Comparison of ENCODE assay signal across 23 cellular contexts in the genomic region with DNA sequence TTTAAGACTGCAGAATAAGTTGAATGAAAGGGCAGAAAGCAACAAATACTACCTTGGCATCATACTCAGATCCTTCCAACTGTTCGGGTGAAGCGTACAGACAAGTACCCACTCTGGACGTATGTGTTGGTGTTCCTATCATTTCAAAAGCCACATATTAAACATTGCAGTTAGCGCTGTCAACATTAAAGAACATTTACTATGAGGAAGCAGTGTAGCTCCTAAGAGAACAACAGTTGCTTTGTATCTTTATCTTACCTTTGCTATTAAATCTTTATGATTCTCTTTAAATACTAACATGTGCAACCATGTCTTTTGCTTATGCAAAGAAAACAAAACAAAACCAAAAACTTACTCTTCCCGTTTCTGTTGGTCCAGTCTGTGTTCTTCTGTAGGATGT. TPM values are rescaled to one million over a fixed set of nuclear protein-coding genes. Genes with fewer than 3 reads are reported as not detected.
DNase-seq lines count a peak whose midpoint lies in the region; ATAC-seq and TF ChIP-seq lines count a peak whose summit lies in the region.
"Had no signal": no experiment of that assay in that cellular context is flagged by ENCODE, and none has a peak within 500 bp of the region (broad histone marks: within the 10 kb centered on the region; RNA-seq: fewer than 3 reads in every experiment).

No MANE protein-coding gene starts in this region.

- CTCF ChIA-PET in activated CD8-positive, alpha-beta T cell treated with anti-CD3 and anti-CD28 coated beads, Interleukin-2, amount 10 ng/mL, durations not matched to agents 7 days and 5 days (lab: Charles Lee), result interaction anchor here (3.0 to 4.0 kb wide), 2 partner anchors 18 to 78 kb away, joined by 11 to 18 read pairs; no protein-coding TSS in a partner anchor
- CTCF ChIA-PET in activated CD8-positive, alpha-beta T cell treated with anti-CD3 and anti-CD28 coated beads for 36 hours (lab: Charles Lee), result no interaction called here

- H3K27me3 Mint-ChIP-seq in activated CD8-positive, alpha-beta T cell treated with anti-CD3 and anti-CD28 coated beads, Interleukin-2, amount 10 ng/mL, durations not matched to agents 7 days and 5 days (ENCODE audit: low read depth), result no peaks in the 10 kb centered on the region
- no peaks in the 10 kb centered on the region for H3K27me3 Mint-ChIP-seq in activated CD8-positive, alpha-beta T cell treated with anti-CD3 and anti-CD28 coated beads for 36 hours
- no peaks in the 10 kb centered on the region for H3K27me3 Mint-ChIP-seq in naive thymus-derived CD8-positive, alpha-beta T cell
- H3K27me3 Mint-ChIP-seq in HFFc6 (ENCODE audit: insufficient read depth), result peaks cover 5% of the 10 kb centered on the region
- H3K27me3 Mint-ChIP-seq: CD8-positive, alpha-beta memory T cell had no signal

- H3K4me3 Mint-ChIP-seq in activated CD8-positive, alpha-beta T cell treated with anti-CD3 and anti-CD28 coated beads, Interleukin-2, amount 10 ng/mL, durations not matched to agents 7 days and 5 days, result no peak overlapping the region
- H3K4me3 Mint-ChIP-seq in activated CD8-positive, alpha-beta T cell treated with anti-CD3 and anti-CD28 coated beads for 36 hours, result no peak overlapping the region
- no peak overlapping the region for H3K4me3 Mint-ChIP-seq in naive thymus-derived CD8-positive, alpha-beta T cell
- H3K4me3 Mint-ChIP-seq in HFFc6, result no peak overlapping the region
- H3K4me3 Mint-ChIP-seq: CD8-positive, alpha-beta memory T cell; GM23338 had no signal

- peak overlapping the region; percentile 63 for H3K27ac ChIP-seq in C4-2B
- peak overlapping the region; percentile 84 for H3K27ac ChIP-seq in VCaP
- H3K27ac ChIP-seq: SJCRH30 had no signal

- peaks cover 62% of the 10 kb centered on the region for H3K36me3 Mint-ChIP-seq in activated CD8-positive, alpha-beta T cell treated with anti-CD3 and anti-CD28 coated beads, Interleukin-2, amount 10 ng/mL, durations not matched to agents 7 days and 5 days (ENCODE audit: low read depth)
- H3K36me3 Mint-ChIP-seq in activated CD8-positive, alpha-beta T cell treated with anti-CD3 and anti-CD28 coated beads for 36 hours (ENCODE audit: low read depth), result peaks cover 50% of the 10 kb centered on the region
- peaks cover 7 to 72% (median 19%) of the 10 kb centered on the region in 3 donors for H3K36me3 Mint-ChIP-seq in naive thymus-derived CD8-positive, alpha-beta T cell
- peaks cover 22% of the 10 kb centered on the region for H3K36me3 Mint-ChIP-seq in HFFc6 (ENCODE audit: low read depth)

- peaks cover 35% of the 10 kb centered on the region for H3K4me1 Mint-ChIP-seq in activated CD8-positive, alpha-beta T cell treated with anti-CD3 and anti-CD28 coated beads, Interleukin-2, amount 10 ng/mL, durations not matched to agents 7 days and 5 days (ENCODE audit: low read depth)
- H3K4me1 Mint-ChIP-seq in activated CD8-positive, alpha-beta T cell treated with anti-CD3 and anti-CD28 coated beads for 36 hours (ENCODE audit: low read depth), result peaks cover 28% of the 10 kb centered on the region
- peaks cover 10 to 37% (median 32%) of the 10 kb centered on the region in 4 donors for H3K4me1 Mint-ChIP-seq in naive thymus-derived CD8-positive, alpha-beta T cell
- H3K4me1 Mint-ChIP-seq in HFFc6 (ENCODE audit: low read depth), result no peaks in the 10 kb centered on the region

- no peak for TF ChIP-seq CTCF in activated CD8-positive, alpha-beta T cell treated with anti-CD3 and anti-CD28 coated beads for 36 hours (IDR thresholded peaks at IDR 0.05)
- TF ChIP-seq CTCF in C4-2B (conservative IDR thresholded peaks at IDR 0.05), result no peak
- TF ChIP-seq CTCF in VCaP (conservative IDR thresholded peaks at IDR 0.05), result no peak
- TF ChIP-seq CTCF in HFFc6 (IDR thresholded peaks at IDR 0.05), result no peak

- intact Hi-C loops in activated CD8-positive, alpha-beta T cell treated with anti-CD3 and anti-CD28 coated beads for 36 hours (cut with micrococcal nuclease), result no loop called here

- H3K27ac Mint-ChIP-seq in activated CD8-positive, alpha-beta T cell treated with anti-CD3 and anti-CD28 coated beads, Interleukin-2, amount 10 ng/mL, durations not matched to agents 7 days and 5 days, result peak overlapping the region; percentile 8
- H3K27ac Mint-ChIP-seq in activated CD8-positive, alpha-beta T cell treated with anti-CD3 and anti-CD28 coated beads for 36 hours, result no peak overlapping the region
- peak overlapping the region in 6 of 10 donors; percentile 8 to 61 (median 30) for H3K27ac Mint-ChIP-seq in naive thymus-derived CD8-positive, alpha-beta T cell
- no peak overlapping the region for H3K27ac Mint-ChIP-seq in HFFc6
- H3K27ac Mint-ChIP-seq: GM23338 had no signal

- DNase-seq in activated CD8-positive, alpha-beta T cell treated with anti-CD3 and anti-CD28 coated beads, Interleukin-2, amount 10 ng/mL, durations not matched to agents 7 days and 5 days, result no peak
- DNase-seq in activated CD8-positive, alpha-beta T cell treated with anti-CD3 and anti-CD28 coated beads for 36 hours, result no peak
- DNase-seq in naive thymus-derived CD8-positive, alpha-beta T cell, result no peak
- DNase-seq in middle frontal gyrus (ENCODE audit: extremely low spot score, low spot score) (no peak), HFFc6 (no peak)
- no peak for DNase-seq in activated CD4-positive, CD25-positive, alpha-beta regulatory T cell treated with anti-CD3 and anti-CD28 coated beads, Interleukin-2, amount 50 U/mL, for 72 hours
- DNase-seq: Calu3; CD8-positive, alpha-beta memory T cell; DMS153; KG1; NCI-H1105; NCI-H146; NCI-H2029; NCI-H2171; NCI-H345; NCI-H524; OCI-M1; SJCRH30 had no signal

- ATAC-seq in activated CD8-positive, alpha-beta T cell treated with anti-CD3 and anti-CD28 coated beads, Interleukin-2, amount 10 ng/mL, durations not matched to agents 7 days and 5 days, result no peak
- ATAC-seq in activated CD8-positive, alpha-beta T cell treated with anti-CD3 and anti-CD28 coated beads for 36 hours, result no peak
- ATAC-seq in naive thymus-derived CD8-positive, alpha-beta T cell, result no peak
- ATAC-seq: GM23338 had no signal

- POLR2A ChIA-PET in activated CD8-positive, alpha-beta T cell treated with anti-CD3 and anti-CD28 coated beads, Interleukin-2, amount 10 ng/mL, durations not matched to agents 7 days and 5 days (lab: Charles Lee), result no interaction called here
- POLR2A ChIA-PET in activated CD8-positive, alpha-beta T cell treated with anti-CD3 and anti-CD28 coated beads for 36 hours (lab: Charles Lee), result interaction anchor here (0.9 kb wide), 1 partner anchor 32 kb away, joined by 3 read pairs; no protein-coding TSS in a partner anchor
- POLR2A ChIA-PET in naive thymus-derived CD8-positive, alpha-beta T cell (lab: Charles Lee), result no interaction called here

- H3K9me3 Mint-ChIP-seq in activated CD8-positive, alpha-beta T cell treated with anti-CD3 and anti-CD28 coated beads, Interleukin-2, amount 10 ng/mL, durations not matched to agents 7 days and 5 days (ENCODE audit: insufficient read depth), result no peaks in the 10 kb centered on the region
- no peaks in the 10 kb centered on the region for H3K9me3 Mint-ChIP-seq in activated CD8-positive, alpha-beta T cell treated with anti-CD3 and anti-CD28 coated beads for 36 hours
- H3K9me3 Mint-ChIP-seq in naive thymus-derived CD8-positive, alpha-beta T cell, result no peaks in the 10 kb centered on the region
- no peaks in the 10 kb centered on the region for H3K9me3 Mint-ChIP-seq in HFFc6
- H3K9me3 Mint-ChIP-seq: CD8-positive, alpha-beta memory T cell; GM23338 had no signal

RNA-seq across cellular contexts. Expression of gene ANKRD61, which starts 2.6 kb away (rescaled TPM):
- total RNA-seq in activated CD8-positive, alpha-beta T cell treated with anti-CD3 and anti-CD28 coated beads, Interleukin-2, amount 10 ng/mL, durations not matched to agents 7 days and 5 days, result under 1 TPM; 0.26 to 0.29 TPM
- total RNA-seq in activated CD8-positive, alpha-beta T cell treated with anti-CD3 and anti-CD28 coated beads for 36 hours, result under 1 TPM in 1 of 2 experiments, not detected in 1; 0.27 TPM
- total RNA-seq in naive thymus-derived CD8-positive, alpha-beta T cell, result not detected
- polyA plus RNA-seq in naive thymus-derived CD8-positive, alpha-beta T cell, result under 1 TPM; 0.21 to 0.36 (median 0.30) TPM
- total RNA-seq in HFFc6 (2021; fragmentation: NEBNext Ultra II Directional; extraction: Animal tissue kit (Norgen Biotek cat#: 25700)), result under 1 TPM in 4 of 6 experiments, not detected in 2; 0.17 to 0.24 (median 0.19) TPM
- polyA plus RNA-seq: CD8-positive, alpha-beta memory T cell had no signal

RNA-seq across cellular contexts. Expression of gene AIMP2, which starts 19.5 kb away (rescaled TPM):
- total RNA-seq in activated CD8-positive, alpha-beta T cell treated with anti-CD3 and anti-CD28 coated beads, Interleukin-2, amount 10 ng/mL, durations not matched to agents 7 days and 5 days, result 10 to 100 TPM; 39.3 to 41.7 TPM
- 10 to 100 TPM; 50.6 to 54.7 TPM for total RNA-seq in activated CD8-positive, alpha-beta T cell treated with anti-CD3 and anti-CD28 coated beads for 36 hours
- total RNA-seq in naive thymus-derived CD8-positive, alpha-beta T cell, result 10 to 100 TPM; 12.6 to 14.0 TPM
- 10 to 100 TPM; 14.1 to 23.9 (median 20.8) TPM for polyA plus RNA-seq in naive thymus-derived CD8-positive, alpha-beta T cell
- total RNA-seq in HFFc6 (2021; fragmentation: NEBNext Ultra II Directional; extraction: Animal tissue kit (Norgen Biotek cat#: 25700)), result 10 to 100 TPM; 36.2 to 47.2 (median 42.9) TPM

RNA-seq across cellular contexts. Expression of gene PMS2, which starts 19.7 kb away (rescaled TPM):
- total RNA-seq in activated CD8-positive, alpha-beta T cell treated with anti-CD3 and anti-CD28 coated beads, Interleukin-2, amount 10 ng/mL, durations not matched to agents 7 days and 5 days, result 10 to 100 TPM; 19.4 to 21.1 TPM
- 10 to 100 TPM; 20.5 to 22.8 TPM for total RNA-seq in activated CD8-positive, alpha-beta T cell treated with anti-CD3 and anti-CD28 coated beads for 36 hours
- total RNA-seq in naive thymus-derived CD8-positive, alpha-beta T cell, result 10 to 100 TPM; 20.0 to 22.8 TPM
- 10 to 100 TPM in 2 of 3 donors, 1 to 10 TPM in 1; 9.8 to 14.2 (median 10.0) TPM for polyA plus RNA-seq in naive thymus-derived CD8-positive, alpha-beta T cell
- total RNA-seq in HFFc6 (2021; fragmentation: NEBNext Ultra II Directional; extraction: Animal tissue kit (Norgen Biotek cat#: 25700)), result 10 to 100 TPM; 12.1 to 13.4 (median 12.8) TPM

RNA-seq across cellular contexts. Expression of gene EIF2AK1, which starts 30.4 kb away (rescaled TPM):
- total RNA-seq in activated CD8-positive, alpha-beta T cell treated with anti-CD3 and anti-CD28 coated beads, Interleukin-2, amount 10 ng/mL, durations not matched to agents 7 days and 5 days, result 100 to 1,000 TPM in 1 of 2 experiments, 10 to 100 TPM in 1; 96.0 to 103 TPM
- total RNA-seq in activated CD8-positive, alpha-beta T cell treated with anti-CD3 and anti-CD28 coated beads for 36 hours, result 100 to 1,000 TPM; 110 to 115 TPM
- 10 to 100 TPM; 77.2 to 84.8 TPM for total RNA-seq in naive thymus-derived CD8-positive, alpha-beta T cell
- 10 to 100 TPM; 94.1 to 95.3 (median 94.5) TPM for polyA plus RNA-seq in naive thymus-derived CD8-positive, alpha-beta T cell
- total RNA-seq in HFFc6 (2021; fragmentation: NEBNext Ultra II Directional; extraction: Animal tissue kit (Norgen Biotek cat#: 25700)), result 100 to 1,000 TPM in 4 of 6 experiments, 10 to 100 TPM in 2; 90.4 to 103 (median 101) TPM

RNA-seq across cellular contexts. Expression of gene RSPH10B, which starts 58.1 kb away (rescaled TPM):
- total RNA-seq in activated CD8-positive, alpha-beta T cell treated with anti-CD3 and anti-CD28 coated beads, Interleukin-2, amount 10 ng/mL, durations not matched to agents 7 days and 5 days, result under 1 TPM; 0.18 to 0.37 TPM
- under 1 TPM in 1 of 2 experiments, not detected in 1; 0.59 TPM for total RNA-seq in activated CD8-positive, alpha-beta T cell treated with anti-CD3 and anti-CD28 coated beads for 36 hours
- total RNA-seq in naive thymus-derived CD8-positive, alpha-beta T cell, result under 1 TPM in 1 of 2 experiments, not detected in 1; 0.81 TPM
- not detected for polyA plus RNA-seq in naive thymus-derived CD8-positive, alpha-beta T cell
- under 1 TPM in 1 of 6 experiments, not detected in 5; 0.24 TPM for total RNA-seq in HFFc6 (2021; fragmentation: NEBNext Ultra II Directional; extraction: Animal tissue kit (Norgen Biotek cat#: 25700))
- total RNA-seq: CD8-positive, alpha-beta memory T cell; G401 had no signal
- polyA plus RNA-seq: BJ; CD8-positive, alpha-beta memory T cell had no signal

Comparison
In these comparisons a context has a peak if more than half of its experiments do, and no peak if none do; other contexts are left out.
1. H3K27ac Mint-ChIP-seq: peak in activated CD8-positive, alpha-beta T cell treated with anti-CD3 and anti-CD28 coated beads, Interleukin-2, amount 10 ng/mL, durations not matched to agents 7 days and 5 days (single experiment) and naive thymus-derived CD8-positive, alpha-beta T cell (6 of 10); none in activated CD8-positive, alpha-beta T cell treated with anti-CD3 and anti-CD28 coated beads for 36 hours (single experiment) and HFFc6 (single experiment).